Comparison of ENCODE assay signal across 23 cellular contexts in the genomic region with DNA sequence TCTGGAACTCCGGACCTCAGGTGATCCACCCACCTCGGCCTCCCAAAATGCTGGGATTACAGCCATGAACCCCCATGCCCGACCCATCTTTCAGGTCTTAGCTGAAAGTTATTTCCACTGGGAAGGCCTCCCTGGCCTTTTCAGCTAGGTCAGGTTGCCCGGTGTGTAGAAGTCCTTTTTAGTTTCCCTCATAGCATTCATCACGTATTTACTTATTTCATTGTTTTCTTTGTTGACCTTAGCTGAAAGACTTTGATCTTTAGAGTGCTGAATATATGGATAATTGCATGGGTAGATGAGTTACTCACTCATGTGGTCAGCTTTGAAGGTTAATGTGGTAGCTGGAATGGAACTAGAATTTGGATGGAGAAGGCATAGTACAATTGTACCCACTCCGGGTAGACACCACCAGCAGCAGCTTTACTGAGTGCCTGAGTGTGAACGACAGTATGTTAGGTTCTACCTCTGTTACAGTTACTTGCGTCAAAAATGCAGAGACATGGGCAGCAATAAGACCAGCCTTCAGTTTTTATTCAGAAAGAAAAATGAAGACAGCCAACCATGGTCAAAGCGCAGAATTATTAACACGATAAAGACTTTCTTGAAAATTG. TPM values are rescaled to one million over a fixed set of nuclear protein-coding genes. Genes with fewer than 3 reads are reported as not detected.
DNase-seq lines count a peak whose midpoint lies in the region; ATAC-seq and TF ChIP-seq lines count a peak whose summit lies in the region.
"Had no signal": no experiment of that assay in that cellular context is flagged by ENCODE, and none has a peak within 500 bp of the region (broad histone marks: within the 10 kb centered on the region; RNA-seq: fewer than 3 reads in every experiment).

No MANE protein-coding gene starts in this region.

- POLR2A ChIA-PET in OCI-LY7 (lab: Charles Lee): interaction anchor here (0.6 to 0.8 kb wide), 4 partner anchors 9 to 1812 kb away, joined by 3 to 4 read pairs (median 3); partner anchors contain the start of gene KIZ

- no peaks in the 10 kb centered on the region for H3K4me1 ChIP-seq in OCI-LY7 (ENCODE audit: insufficient read depth, low read length, poor library complexity, severe bottlenecking)
- H3K4me1 ChIP-seq: BE2C had no signal

- BruUV-seq in OCI-LY7 (replicated peaks; lab: Mats Ljungman, UMichigan): no TSS peak

- no peak overlapping the region for H2AFZ ChIP-seq in OCI-LY7 (ENCODE audit: low read length)

- intact Hi-C loops in OCI-LY7 (cut with micrococcal nuclease; ENCODE audit: unreplicated experiment): no loop called here

- ATAC-seq in HG03095 (IDR thresholded peaks at IDR 0.05; ENCODE audit: unreplicated experiment): no peak
- ATAC-seq: HCT116, K562 had no signal

- H4K20me1 ChIP-seq in OCI-LY7 (ENCODE audit: insufficient read depth, low read length): no peaks in the 10 kb centered on the region

- H3K4me2 ChIP-seq in OCI-LY7 (ENCODE audit: low read length): no peak overlapping the region

- DNase-seq in DMS53 treated with DMSO at 0.1 percent for 48 hours (lab: John Stamatoyannopoulos, UW; ENCODE audit: unreplicated experiment) (peak; percentile 27), NCI-H146 (lab: John Stamatoyannopoulos, UW) (peak; percentile 50), SW480 (ENCODE audit: low spot score) (peak; percentile 100), renal cortical epithelial cell (ENCODE audit: low read depth) (peak; percentile 19), OCI-LY7 (ENCODE audit: low spot score) (no peak), AML-193 (lab: John Stamatoyannopoulos, UW) (no peak)
- DNase-seq: BE2C; C1 segment of cervical spinal cord; CD4-positive, CD25-positive, alpha-beta regulatory T cell; CD8-positive, alpha-beta memory T cell; COR-L47; DMS 273 treated with DMSO at 0.1 percent for 48 hours; DMS79; GDM1; GOT3; H7; HFFc6; IMR-90 had no signal

- H3K36me3 ChIP-seq in OCI-LY7 (ENCODE audit: insufficient read depth, low read length): peaks cover 22% of the 10 kb centered on the region

- no peak overlapping the region for H3K4me3 ChIP-seq in OCI-LY7 (ENCODE audit: low read depth, low read length, poor library complexity, severe bottlenecking)
- H3K4me3 ChIP-seq: K562 had no signal

- no peaks in the 10 kb centered on the region for H3K9me2 ChIP-seq in OCI-LY7 (ENCODE audit: insufficient read depth, low read length)

- no peak for TF ChIP-seq CTCF in OCI-LY7 (conservative IDR thresholded peaks at IDR 0.05; ENCODE audit: low read length)

- CTCF ChIA-PET in OCI-LY7 (lab: Charles Lee; ENCODE audit: unreplicated experiment): no interaction called here

- no peaks in the 10 kb centered on the region for H3K79me2 ChIP-seq in OCI-LY7 (ENCODE audit: insufficient read depth, low read depth, low read length)

- H3K27ac ChIP-seq in OCI-LY7 (ENCODE audit: low read depth, low read length, poor library complexity, severe bottlenecking): no peak overlapping the region

- H3K9me3 ChIP-seq in OCI-LY7 (ENCODE audit: low read length): no peaks in the 10 kb centered on the region
- H3K9me3 ChIP-seq: BE2C had no signal

RNA-seq across cellular contexts. Expression of gene KIZ, which starts 9.1 kb away (rescaled TPM):
- total RNA-seq in renal cortical epithelial cell: 3.3 and 20.4 TPM in 2 replicates
- 16.0 and 21.6 TPM in 2 replicates for total RNA-seq in OCI-LY7 (2014; rRNA removed; shearing (Covaris generic))
- total RNA-seq in OCI-LY7 (2022): 23.7 and 34.1 TPM in 2 replicates

RNA-seq across cellular contexts. Expression of gene LINC00237, which starts 28.8 kb away (rescaled TPM):
- total RNA-seq in renal cortical epithelial cell (not detected in 2 replicates), OCI-LY7 (2022) (not detected in 2 replicates)
- total RNA-seq in OCI-LY7 (2014; rRNA removed; shearing (Covaris generic)): not detected in 2 replicates
- total RNA-seq: A172; CD4-positive, CD25-positive, alpha-beta regulatory T cell; CD8-positive, alpha-beta memory T cell; Daoy; HFFc6; IMR-90; K562 had no signal

Comparison
In these comparisons a context has a peak if more than half of its experiments do, and no peak if none do; other contexts are left out.
1. DNase-seq: peak in DMS53 treated with DMSO at 0.1 percent for 48 hours (single experiment), NCI-H146 (single experiment), SW480 (single experiment) and renal cortical epithelial cell (single experiment); none in OCI-LY7 (single experiment) and AML-193 (0 of 2).